ENCODE assay signal across 8 cellular contexts in the genomic region with DNA sequence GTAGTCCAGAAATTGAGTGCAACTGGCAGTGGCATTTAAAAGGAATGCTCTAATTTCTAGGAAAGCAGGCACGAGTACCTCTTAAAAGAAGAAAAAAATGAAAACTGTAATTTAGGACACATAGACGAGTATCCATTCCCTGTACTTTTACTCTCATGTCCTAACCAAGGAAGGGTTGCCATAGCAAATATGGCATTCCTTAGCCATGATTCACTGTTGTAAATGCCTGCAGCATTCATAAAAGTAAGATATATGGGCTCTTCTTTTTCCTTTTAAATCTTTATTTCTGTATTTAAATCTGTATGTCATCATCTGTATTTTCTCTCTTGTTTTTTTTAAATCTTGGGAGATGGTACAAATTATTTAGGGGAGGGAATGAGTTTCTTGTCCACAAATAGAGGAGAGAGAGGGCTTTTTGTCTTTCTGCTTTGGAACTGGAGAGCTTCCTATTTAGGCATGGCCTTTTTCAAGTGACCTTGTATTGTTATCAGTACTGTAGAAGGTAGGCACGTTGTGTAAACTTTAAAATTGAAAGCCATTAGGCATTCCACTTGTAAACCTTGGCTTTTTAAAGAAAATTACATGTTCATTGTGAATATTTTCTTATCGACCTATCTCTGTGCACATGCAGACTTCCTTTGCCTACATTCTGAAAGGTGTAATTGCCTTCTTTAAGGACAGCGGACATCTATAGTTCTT. TPM values are rescaled to one million over a fixed set of nuclear protein-coding genes. Genes with fewer than 3 reads are reported as not detected.
DNase-seq lines count a peak whose midpoint lies in the region; TF ChIP-seq lines count a peak whose summit lies in the region.

No MANE protein-coding gene starts in this region.

- WGBS in mesendoderm (ENCODE audit: extremely low coverage, insufficient coverage, low lambda C conversion rate) = no CpG with 5 or more reads among the region's 5 CpGs

- no peaks in the 10 kb centered on the region for H3K4me1 ChIP-seq in mesendoderm (ENCODE audit: control insufficient read depth, low read depth, low read length)
- no peaks in the 10 kb centered on the region for H3K4me1 ChIP-seq in effector memory CD4-positive, alpha-beta T cell (ENCODE audit: control insufficient read depth, insufficient read depth, low read length, poor library complexity, severe bottlenecking)

- H4K8ac ChIP-seq in mesendoderm (ENCODE audit: low read depth, low read length) = no peak overlapping the region

- no peaks in the 10 kb centered on the region for H3K27me3 ChIP-seq in mesendoderm (ENCODE audit: insufficient read depth, low read length, poor library complexity)
- H3K27me3 ChIP-seq in effector memory CD4-positive, alpha-beta T cell (replicated peaks; ENCODE audit: control insufficient read depth, insufficient read depth, low read length, poor library complexity, severe bottlenecking) = no peaks in the 10 kb centered on the region

- H3K4me2 ChIP-seq in mesendoderm (ENCODE audit: low read length) = no peak overlapping the region

- TF ChIP-seq CTCF in chondrocyte (IDR thresholded peaks at IDR 0.05) = no peak

- no peaks in the 10 kb centered on the region for H3K36me3 Mint-ChIP-seq in chondrocyte (ENCODE audit: low read depth)

- H3K4ac ChIP-seq in mesendoderm (ENCODE audit: low read depth, low read length) = no peak overlapping the region

- H2BK5ac ChIP-seq in mesendoderm (ENCODE audit: low read length) = no peak overlapping the region

- H4K5ac ChIP-seq in mesendoderm (ENCODE audit: low read length) = no peak overlapping the region

- H2BK120ac ChIP-seq in mesendoderm (ENCODE audit: low read depth, low read length) = no peak overlapping the region

- no peak overlapping the region for H2AK5ac ChIP-seq in mesendoderm (ENCODE audit: low read length)

- DNase-seq in A172 (ENCODE audit: low spot score) = peak; percentile 89
- peak; percentile 90 for DNase-seq in HT1080 (ENCODE audit: low read depth)
- DNase-seq in chondrocyte (ENCODE audit: low spot score) = no peak
- peak; percentile 81 for DNase-seq in mesendoderm
- DNase-seq in activated gamma-delta T cell treated with Interleukin-2 at 50 U/mL for 16 hours = no peak
- no peak for DNase-seq in effector memory CD4-positive, alpha-beta T cell
- DNase-seq in activated T-cell treated with anti-CD3 and anti-CD28 coated beads, Interleukin-2, amount 50 U/mL, for 1 hour = no peak
- no peak for DNase-seq in NCI-H2107 (lab: John Stamatoyannopoulos, UW)

- no peaks in the 10 kb centered on the region for H3K9me3 ChIP-seq in effector memory CD4-positive, alpha-beta T cell (ENCODE audit: control insufficient read depth, low read length)

- no peak overlapping the region for H2BK15ac ChIP-seq in mesendoderm (replicated peaks; ENCODE audit: low read depth)

- no peak overlapping the region for H3K27ac ChIP-seq in mesendoderm (ENCODE audit: low read depth, low read length)
- no peak overlapping the region for H3K27ac ChIP-seq in effector memory CD4-positive, alpha-beta T cell (ENCODE audit: insufficient read depth, low read length, poor library complexity, severe bottlenecking)

- no peak overlapping the region for H3K4me3 ChIP-seq in mesendoderm (ENCODE audit: low read length)
- H3K4me3 ChIP-seq in effector memory CD4-positive, alpha-beta T cell (ENCODE audit: insufficient read depth, low read depth, low read length, poor library complexity, severe bottlenecking) = no peak overlapping the region

- no peaks in the 10 kb centered on the region for H3K36me3 ChIP-seq in mesendoderm (ENCODE audit: control insufficient read depth, insufficient read depth, low read length)
- no peaks in the 10 kb centered on the region for H3K36me3 ChIP-seq in effector memory CD4-positive, alpha-beta T cell (ENCODE audit: control insufficient read depth, insufficient read depth, low read length)

- H3K79me1 ChIP-seq in mesendoderm (ENCODE audit: low read length) = peaks cover 10% of the 10 kb centered on the region

- no peak overlapping the region for H3K23ac ChIP-seq in mesendoderm (ENCODE audit: low read length)

- H3K56ac ChIP-seq in mesendoderm (ENCODE audit: low read length) = no peak overlapping the region

- H3K9ac ChIP-seq in mesendoderm (ENCODE audit: low read length) = no peak overlapping the region

- peaks cover 2% of the 10 kb centered on the region for H3K79me2 ChIP-seq in mesendoderm (ENCODE audit: control insufficient read depth, insufficient read depth, low read length)

- H3K9me3 Mint-ChIP-seq in chondrocyte (ENCODE audit: low read depth) = no peaks in the 10 kb centered on the region

- H3K18ac ChIP-seq in mesendoderm (ENCODE audit: low read length) = no peak overlapping the region

- peak overlapping the region; percentile 43 for H3K4me3 Mint-ChIP-seq in chondrocyte (ENCODE audit: unreplicated experiment)

- H3K4me1 Mint-ChIP-seq in chondrocyte (ENCODE audit: low read depth) = peaks cover 41% of the 10 kb centered on the region

- no peaks in the 10 kb centered on the region for H3K27me3 Mint-ChIP-seq in chondrocyte (ENCODE audit: low read depth)

- H3K27ac Mint-ChIP-seq in chondrocyte (ENCODE audit: unreplicated experiment) = peak overlapping the region; percentile 99

RNA-seq across cellular contexts. Expression of a gene that starts 50.0 kb away (rescaled TPM):
- 7.4 and 11.2 TPM in 2 replicates for total RNA-seq in A172 (2014; rRNA removed; shearing (Covaris generic))
- total RNA-seq in HT1080 (2014; rRNA removed; shearing (Covaris generic)) = 8.3 and 11.7 TPM in 2 replicates
- polyA plus RNA-seq in HT1080 (2015; cell fraction: cytosol; rRNA removed) = 10.6 and 13.4 TPM in 2 replicates
- 14.3 and 16.6 TPM in 2 replicates for polyA plus RNA-seq in HT1080 (2015; cell fraction: nucleus; rRNA removed)
- total RNA-seq in chondrocyte = 8.4 to 9.8 TPM (median 9.2 TPM) in 3 replicates
- 10.7 TPM for polyA plus RNA-seq in mesendoderm (2013, experiment 1 of 2)
- polyA plus RNA-seq in mesendoderm (2013, experiment 2 of 2) = 10.4 TPM

Comparison
In these comparisons a context has a peak if more than half of its experiments do, and no peak if none do; other contexts are left out.
1. DNase-seq: peak in A172 (single experiment), HT1080 (single experiment) and mesendoderm (single experiment); none in chondrocyte (single experiment), activated gamma-delta T cell treated with Interleukin-2 at 50 U/mL for 16 hours (single experiment), effector memory CD4-positive, alpha-beta T cell (0 of 3), activated T-cell treated with anti-CD3 and anti-CD28 coated beads, Interleukin-2, amount 50 U/mL, for 1 hour (single experiment) and NCI-H2107 (single experiment).